Comparison of ENCODE assay signal across 1 cellular context in the genomic region with DNA sequence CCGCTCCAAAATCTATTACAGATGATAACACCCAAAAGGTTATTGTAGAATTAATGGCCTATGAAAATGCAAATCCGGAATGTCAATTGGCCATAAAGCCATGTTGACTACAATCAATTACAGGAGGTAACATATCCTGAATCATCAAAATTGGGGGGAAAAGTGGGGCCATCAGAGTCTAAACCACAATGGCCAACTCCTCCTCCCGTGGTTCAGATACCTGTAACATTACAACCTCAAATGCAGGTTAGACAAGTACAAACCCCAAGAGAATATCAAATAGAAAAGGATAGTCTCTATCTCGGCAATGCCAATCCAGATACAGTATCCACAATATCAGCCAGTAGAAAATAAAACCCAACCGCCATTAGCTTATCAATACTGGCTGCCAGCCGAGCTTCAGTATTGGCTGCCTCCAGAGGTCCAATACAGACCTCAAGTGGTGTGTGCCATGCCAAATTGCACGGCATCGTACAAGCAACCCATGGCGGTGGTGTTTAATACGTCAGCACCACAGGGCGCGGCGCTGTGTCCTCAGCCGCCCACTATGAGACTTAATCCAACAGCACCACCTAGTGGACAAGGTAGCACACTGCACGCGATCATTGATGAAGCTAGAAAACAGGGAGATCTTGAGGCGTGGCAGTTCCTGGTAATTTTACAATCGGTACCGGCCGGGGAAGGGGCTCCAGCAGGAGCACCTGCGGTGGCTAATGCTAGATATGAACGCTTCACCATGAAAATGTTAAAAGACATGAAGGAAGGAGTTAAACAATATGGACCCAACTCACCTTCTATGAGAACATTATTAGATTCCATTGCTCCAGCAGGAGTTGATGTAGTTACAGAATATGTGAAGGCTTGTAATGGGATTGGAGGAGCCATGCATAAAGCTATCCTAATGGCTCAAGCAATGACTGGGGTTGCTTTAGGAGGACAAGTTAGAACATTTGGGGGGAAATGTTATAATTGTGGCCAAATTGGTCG.
TF ChIP-seq lines count a peak whose summit lies in the region.

No MANE protein-coding gene starts in this region.

TF ChIP-seq in endothelial cell of umbilical vein, 7 proteins besides CTCF, POLR2A, EP300 and RAD21:
- no peak for TF ChIP-seq EZH2 (IDR thresholded peaks at IDR 0.05; ENCODE audit: borderline replicate concordance, low read depth, low read length, severe bottlenecking)
- TF ChIP-seq FOS (IDR thresholded peaks at IDR 0.05; ENCODE audit: borderline replicate concordance, insufficient read depth, low read length) = no peak
- TF ChIP-seq JUN (IDR thresholded peaks at IDR 0.05; ENCODE audit: borderline replicate concordance, insufficient read depth, insufficient read length, low read depth) = no peak
TF ChIP-seq in endothelial cell of umbilical vein: peak in this region for 0.
